In the genomic region with DNA sequence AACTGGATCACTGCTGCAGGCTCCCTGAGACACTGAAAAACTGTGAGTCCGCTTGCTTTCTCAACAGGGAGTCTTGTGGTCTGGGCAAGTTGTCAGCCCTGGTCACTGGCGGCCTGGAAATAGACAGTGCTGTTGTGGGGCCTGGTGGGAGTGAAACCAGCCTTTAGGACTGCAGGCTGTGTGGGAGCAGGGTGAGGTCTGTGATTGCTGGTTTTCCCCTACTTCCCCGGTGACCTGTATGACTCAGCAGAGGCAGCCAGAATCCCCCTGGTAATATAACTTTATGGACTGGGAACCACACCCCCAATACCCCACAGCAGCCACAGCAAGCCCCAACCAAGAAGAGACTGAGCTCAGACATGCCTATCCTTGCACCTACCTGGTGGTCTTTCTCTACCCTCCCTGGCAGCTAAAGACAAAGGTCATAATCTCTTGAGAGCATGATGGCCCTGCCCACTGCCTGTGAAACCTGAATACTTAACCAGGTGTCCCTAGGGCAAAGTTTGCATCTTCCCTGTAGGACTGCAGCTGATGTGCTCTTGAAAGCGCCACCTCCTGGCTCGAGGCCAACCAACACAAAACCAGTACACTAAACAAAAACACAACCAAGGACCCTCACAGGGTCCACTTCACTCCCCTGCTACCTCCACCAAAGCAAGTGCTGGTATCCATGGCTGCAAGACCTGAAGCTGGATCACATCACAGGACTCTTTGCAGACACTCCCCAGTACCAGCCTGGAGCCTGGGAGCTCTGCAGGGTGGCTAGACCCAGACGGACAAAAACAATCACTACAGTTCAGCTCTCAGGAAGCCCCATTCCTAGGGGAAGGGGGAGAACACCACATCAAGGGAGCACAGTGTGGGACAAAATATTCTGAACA, we compare ENCODE assay signal across 8 cellular contexts. TPM values are rescaled to one million over a fixed set of nuclear protein-coding genes. Genes with fewer than 3 reads are reported as not detected.
DNase-seq lines count a peak whose midpoint lies in the region; ATAC-seq and TF ChIP-seq lines count a peak whose summit lies in the region.

No MANE protein-coding gene starts in this region.

- CTCF ChIA-PET in activated CD8-positive, alpha-beta memory T cell treated with anti-CD3 and anti-CD28 coated beads, Interleukin-2, amount 10 ng/mL, durations not matched to agents 7 days and 5 days (lab: Charles Lee) = interaction anchor here (0.8 to 1.5 kb wide), 2 partner anchors 15 to 35 kb away, joined by 3 to 4 read pairs; no protein-coding TSS in a partner anchor

- H3K4me1 Mint-ChIP-seq in activated CD8-positive, alpha-beta memory T cell treated with anti-CD3 and anti-CD28 coated beads, Interleukin-2, amount 10 ng/mL, durations not matched to agents 7 days and 5 days = peaks cover 9% of the 10 kb centered on the region
- no peaks in the 10 kb centered on the region for H3K4me1 Mint-ChIP-seq in activated T-cell treated with anti-CD3 and anti-CD28 coated beads, Interleukin-2, amount 50 U/mL, for 4 hours (ENCODE audit: low read depth)

- no peak overlapping the region for H3K27ac ChIP-seq in iPS DF 6.9 (ENCODE audit: low read length)
- no peak overlapping the region for H3K27ac ChIP-seq in vagina

- peaks cover 14% of the 10 kb centered on the region for H3K27me3 Mint-ChIP-seq in activated CD8-positive, alpha-beta memory T cell treated with anti-CD3 and anti-CD28 coated beads, Interleukin-2, amount 10 ng/mL, durations not matched to agents 7 days and 5 days
- peaks cover 5% of the 10 kb centered on the region for H3K27me3 Mint-ChIP-seq in activated T-cell treated with anti-CD3 and anti-CD28 coated beads, Interleukin-2, amount 50 U/mL, for 4 hours (ENCODE audit: low read depth)

- H3K4me1 ChIP-seq in iPS DF 6.9 (ENCODE audit: control insufficient read depth, insufficient read depth, low read length) (peaks cover 3% of the 10 kb centered on the region; the same call in 1 of the 2 replicates), vagina (no peaks in the 10 kb centered on the region)

- WGBS in iPS DF 6.9 (ENCODE audit: insufficient coverage, insufficient read length) = no CpG with 5 or more reads among the region's 6 CpGs

- H3K4me3 ChIP-seq in iPS DF 6.9 (ENCODE audit: low read length) (no peak overlapping the region), vagina (no peak overlapping the region)

- H3K4me3 Mint-ChIP-seq in activated CD8-positive, alpha-beta memory T cell treated with anti-CD3 and anti-CD28 coated beads, Interleukin-2, amount 10 ng/mL, durations not matched to agents 7 days and 5 days = no peak overlapping the region
- no peak overlapping the region for H3K4me3 Mint-ChIP-seq in activated T-cell treated with anti-CD3 and anti-CD28 coated beads, Interleukin-2, amount 50 U/mL, for 4 hours

- no peaks in the 10 kb centered on the region for H3K27me3 ChIP-seq in iPS DF 6.9 (ENCODE audit: control insufficient read depth, insufficient read depth, low read length)
- no peaks in the 10 kb centered on the region for H3K27me3 ChIP-seq in vagina

- intact Hi-C loops in vagina (cut with DNase I) = no loop called here

- H3K9me3 Mint-ChIP-seq in activated CD8-positive, alpha-beta memory T cell treated with anti-CD3 and anti-CD28 coated beads, Interleukin-2, amount 10 ng/mL, durations not matched to agents 7 days and 5 days (ENCODE audit: low read depth) = no peaks in the 10 kb centered on the region
- no peaks in the 10 kb centered on the region for H3K9me3 Mint-ChIP-seq in activated T-cell treated with anti-CD3 and anti-CD28 coated beads, Interleukin-2, amount 50 U/mL, for 4 hours

- TF ChIP-seq CTCF in vagina (IDR thresholded peaks at IDR 0.05) = no peak

- no peaks in the 10 kb centered on the region for H3K36me3 Mint-ChIP-seq in activated CD8-positive, alpha-beta memory T cell treated with anti-CD3 and anti-CD28 coated beads, Interleukin-2, amount 10 ng/mL, durations not matched to agents 7 days and 5 days
- no peaks in the 10 kb centered on the region for H3K36me3 Mint-ChIP-seq in activated T-cell treated with anti-CD3 and anti-CD28 coated beads, Interleukin-2, amount 50 U/mL, for 4 hours (ENCODE audit: insufficient read depth)

- H3K9me3 ChIP-seq in iPS DF 6.9 (ENCODE audit: control insufficient read depth, insufficient read depth, low read length) = no peaks in the 10 kb centered on the region
- no peaks in the 10 kb centered on the region for H3K9me3 ChIP-seq in vagina

- no peak overlapping the region for H3K27ac Mint-ChIP-seq in activated CD8-positive, alpha-beta memory T cell treated with anti-CD3 and anti-CD28 coated beads, Interleukin-2, amount 10 ng/mL, durations not matched to agents 7 days and 5 days

- peak; percentile 42 for ATAC-seq in activated CD8-positive, alpha-beta memory T cell treated with anti-CD3 and anti-CD28 coated beads, Interleukin-2, amount 10 ng/mL, durations not matched to agents 7 days and 5 days
- ATAC-seq in HG02885 (IDR thresholded peaks at IDR 0.05; ENCODE audit: poor library complexity, unreplicated experiment) = peak; percentile 99
- ATAC-seq in activated T-cell treated with anti-CD3 and anti-CD28 coated beads, Interleukin-2, amount 50 U/mL, for 4 hours = no peak

- DNase-seq in activated CD8-positive, alpha-beta memory T cell treated with anti-CD3 and anti-CD28 coated beads, Interleukin-2, amount 10 ng/mL, durations not matched to agents 7 days and 5 days = peak; percentile 46
- no peak for DNase-seq in activated CD8-positive, alpha-beta memory T cell treated with anti-CD3 and anti-CD28 coated beads, Interleukin-2, amount 50 U/mL, for 48 hours
- peak; percentile 50 for DNase-seq in NCI-H2171 (lab: John Stamatoyannopoulos, UW)
- DNase-seq in iPS DF 6.9 (ENCODE audit: low read depth, low spot score) = peak; percentile 67
- DNase-seq in activated T-cell treated with anti-CD3 and anti-CD28 coated beads, Interleukin-2, amount 50 U/mL, for 4 hours = no peak
- no peak for DNase-seq in vagina (ENCODE audit: extremely low spot score in 2 of 2)
- DNase-seq in putamen (ENCODE audit: low spot score) = no peak

- no peak for TF ChIP-seq POLR2A in vagina (IDR thresholded peaks at IDR 0.05)

- H3K36me3 ChIP-seq in iPS DF 6.9 (ENCODE audit: control insufficient read depth, insufficient read depth, low read length) = no peaks in the 10 kb centered on the region
- no peaks in the 10 kb centered on the region for H3K36me3 ChIP-seq in vagina

RNA-seq across cellular contexts. Expression of a gene that starts 7.2 kb away (rescaled TPM):
- 1 to 10 TPM; 5.2 to 5.8 TPM for total RNA-seq in activated CD8-positive, alpha-beta memory T cell treated with anti-CD3 and anti-CD28 coated beads, Interleukin-2, amount 10 ng/mL, durations not matched to agents 7 days and 5 days
- total RNA-seq in activated T-cell treated with anti-CD3 and anti-CD28 coated beads, Interleukin-2, amount 50 U/mL, for 4 hours = 1 to 10 TPM; 1.1 to 1.8 (median 1.2) TPM
- total RNA-seq in vagina = 6.1 TPM

RNA-seq across cellular contexts. Expression of a gene that starts 50.5 kb away (rescaled TPM):
- 10 to 100 TPM; 85.1 to 85.5 TPM for total RNA-seq in activated CD8-positive, alpha-beta memory T cell treated with anti-CD3 and anti-CD28 coated beads, Interleukin-2, amount 10 ng/mL, durations not matched to agents 7 days and 5 days
- 10 to 100 TPM; 41.4 to 43.9 (median 43.7) TPM for total RNA-seq in activated T-cell treated with anti-CD3 and anti-CD28 coated beads, Interleukin-2, amount 50 U/mL, for 4 hours
- total RNA-seq in vagina = 8.3 TPM

RNA-seq across cellular contexts. Expression of a gene that starts 50.7 kb away (rescaled TPM):
- 10 to 100 TPM; 42.1 to 48.7 TPM for total RNA-seq in activated CD8-positive, alpha-beta memory T cell treated with anti-CD3 and anti-CD28 coated beads, Interleukin-2, amount 10 ng/mL, durations not matched to agents 7 days and 5 days
- 10 to 100 TPM; 20.4 to 21.7 (median 21.7) TPM for total RNA-seq in activated T-cell treated with anti-CD3 and anti-CD28 coated beads, Interleukin-2, amount 50 U/mL, for 4 hours
- 30.0 TPM for total RNA-seq in vagina

Comparison
In these comparisons a context has a peak if more than half of its experiments do, and no peak if none do; other contexts are left out.
1. DNase-seq: peak in activated CD8-positive, alpha-beta memory T cell treated with anti-CD3 and anti-CD28 coated beads, Interleukin-2, amount 10 ng/mL, durations not matched to agents 7 days and 5 days (single experiment), NCI-H2171 (single experiment) and iPS DF 6.9 (single experiment); none in activated CD8-positive, alpha-beta memory T cell treated with anti-CD3 and anti-CD28 coated beads, Interleukin-2, amount 50 U/mL, for 48 hours (single experiment), activated T-cell treated with anti-CD3 and anti-CD28 coated beads, Interleukin-2, amount 50 U/mL, for 4 hours (single experiment), vagina (0 of 2) and putamen (single experiment).
2. ATAC-seq: peak in activated CD8-positive, alpha-beta memory T cell treated with anti-CD3 and anti-CD28 coated beads, Interleukin-2, amount 10 ng/mL, durations not matched to agents 7 days and 5 days (single experiment) and HG02885 (single experiment); none in activated T-cell treated with anti-CD3 and anti-CD28 coated beads, Interleukin-2, amount 50 U/mL, for 4 hours (0 of 2).